8 cellular contexts compared by ENCODE assay signal in the genomic region with DNA sequence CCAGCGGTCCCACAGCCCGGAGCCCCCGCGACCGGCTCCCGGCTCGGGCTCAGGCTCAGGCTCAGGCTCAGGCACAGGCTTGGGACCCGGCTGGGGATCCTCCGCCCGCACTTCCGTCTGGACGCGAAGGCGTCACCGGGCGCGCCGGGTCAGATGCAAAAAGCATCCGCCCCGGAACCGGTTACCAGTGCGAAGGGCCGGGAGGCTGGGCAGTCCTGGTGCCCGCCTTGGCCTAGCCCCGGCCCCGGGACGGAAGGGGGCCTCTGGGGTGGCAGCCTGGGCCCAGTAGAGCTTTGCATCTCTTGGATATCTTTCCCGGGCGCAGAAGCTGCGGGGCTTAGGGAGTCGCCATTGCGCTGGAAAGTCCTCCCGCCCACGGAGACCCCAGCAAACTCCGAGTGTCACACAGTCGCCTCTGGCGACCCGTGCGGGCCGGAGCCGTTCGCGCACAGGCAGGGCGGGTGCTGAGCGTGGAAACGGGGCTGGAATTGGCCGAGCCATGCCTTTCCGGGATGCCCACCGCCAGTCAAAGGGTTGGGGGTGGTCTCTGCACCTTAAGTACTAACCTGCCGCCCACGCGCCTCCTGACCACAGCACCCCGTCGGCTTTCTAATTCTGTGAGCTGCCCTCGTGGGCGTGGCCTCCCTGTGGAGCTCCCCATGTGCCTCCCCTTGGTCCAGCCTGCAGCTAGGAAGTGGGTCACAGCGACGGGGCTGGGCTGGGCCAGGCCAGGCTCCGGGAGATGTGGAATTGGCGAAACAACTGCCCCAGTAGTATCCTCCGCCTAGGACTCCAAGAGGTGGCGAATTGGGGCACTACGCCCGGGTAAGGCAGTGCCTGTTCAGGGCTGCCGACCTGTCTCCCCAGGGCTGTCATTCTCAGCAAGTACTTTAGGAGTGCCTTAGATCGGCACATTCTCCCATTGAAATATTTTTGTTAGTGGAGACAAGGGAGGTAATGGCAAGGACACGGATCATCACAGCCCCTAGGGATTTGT. TPM values are rescaled to one million over a fixed set of nuclear protein-coding genes. Genes with fewer than 3 reads are reported as not detected.
DNase-seq lines count a peak whose midpoint lies in the region; ATAC-seq and TF ChIP-seq lines count a peak whose summit lies in the region.

A gene (minus strand): TSS at position 119 of the 997 bp plus-strand sequence. CDS start 129 bp downstream, outside the sequence.

- H3K27me3 ChIP-seq in Peyer's patch (no peaks in the 10 kb centered on the region), esophagus squamous epithelium (no peaks in the 10 kb centered on the region)

- H3K27ac ChIP-seq in Peyer's patch (peak within 1 kb of the TSS; percentile 95 to 96 (median 96)), esophagus squamous epithelium (peak within 1 kb of the TSS; percentile 94 to 98 (median 96))

- TF ChIP-seq POLR2A in Peyer's patch (IDR thresholded peaks at IDR 0.05) = peak; percentile 94 to 96
- TF ChIP-seq POLR2A in esophagus squamous epithelium (IDR thresholded peaks at IDR 0.05) = peak in 3 of 4 donors; percentile 85 to 95 (median 95)

- DNase-seq in DMS53 (lab: John Stamatoyannopoulos, UW) = peak; percentile 98
- DNase-seq in HuH-7 (ENCODE audit: low spot score) = peak; percentile 91
- DNase-seq in Peyer's patch = peak; percentile 89 to 96 (median 96)
- DNase-seq in activated T-helper 1 cell treated with Interleukin-2 at 50 U/mL for 16 hours (ENCODE audit: low read depth) = peak; percentile 64
- peak; percentile 42 for DNase-seq in esophagus squamous epithelium (lab: John Stamatoyannopoulos, UW)
- DNase-seq in myocyte (ENCODE audit: low read depth) = peak; percentile 93
- peak; percentile 45 to 73 for DNase-seq in stimulated activated CD8-positive, alpha-beta memory T cell treated with anti-CD3 and anti-CD28 coated beads, Interleukin-7, amount 100 ng/mL, for 4 hours (ENCODE audit: low read depth in 2 of 2)

- H3K4me1 ChIP-seq in Peyer's patch = peaks cover 0 to 31% (median 10%) of the 10 kb centered on the region in 4 donors
- peaks cover 13 to 49% (median 22%) of the 10 kb centered on the region in 3 donors for H3K4me1 ChIP-seq in esophagus squamous epithelium

- TF ChIP-seq CTCF in Peyer's patch (IDR thresholded peaks at IDR 0.05) = peak in 1 of 6 experiments; percentile 7
- TF ChIP-seq CTCF in esophagus squamous epithelium (IDR thresholded peaks at IDR 0.05) = peak in 1 of 6 experiments; percentile 25

- ATAC-seq in GM21526 (IDR thresholded peaks at IDR 0.05; ENCODE audit: low FRiP score, unreplicated experiment) = peak; percentile 69

- intact Hi-C loops in esophagus squamous epithelium (cut with DNase I) = no loop called here

- H3K4me3 ChIP-seq in Peyer's patch (peak within 1 kb of the TSS; percentile 89 to 91 (median 90)), esophagus squamous epithelium (peak within 1 kb of the TSS; percentile 72 to 93 (median 76))

- WGBS in esophagus squamous epithelium, 2 donors = 0% methylated on average over 3 to 12 of the region's 67 CpGs

- H3K36me3 ChIP-seq in Peyer's patch (no peaks in the 10 kb centered on the region), esophagus squamous epithelium (peaks cover 0 to 20% (median 0%) of the 10 kb centered on the region in 3 donors)

- H3K9me3 ChIP-seq in Peyer's patch (no peaks in the 10 kb centered on the region), esophagus squamous epithelium (no peaks in the 10 kb centered on the region)

RNA-seq across cellular contexts. Expression of the gene that starts here (rescaled TPM):
- 10 to 100 TPM; 23.1 to 84.2 (median 53.6) TPM for total RNA-seq in Peyer's patch
- 10 to 100 TPM; 41.7 to 73.2 (median 57.6) TPM for total RNA-seq in esophagus squamous epithelium
- total RNA-seq in myocyte = 62.2 and 71.9 TPM in 2 replicates
- polyA plus RNA-seq in myocyte (2012) = 74.5 TPM

Comparison
In these comparisons a context has a peak if more than half of its experiments do, and no peak if none do; other contexts are left out.
1. Peak in every context shown above with its lines: DNase-seq, ATAC-seq, H3K4me3 ChIP-seq and H3K27ac ChIP-seq.
2. DNase-seq: peak in every context shown above with its lines; median percentile 98 in DMS53; 96 in Peyer's patch; 93 in myocyte; 91 in HuH-7; 64 in activated T-helper 1 cell treated with Interleukin-2 at 50 U/mL for 16 hours; 59 in stimulated activated CD8-positive, alpha-beta memory T cell treated with anti-CD3 and anti-CD28 coated beads, Interleukin-7, amount 100 ng/mL, for 4 hours; 42 in esophagus squamous epithelium.